In the genomic region with DNA sequence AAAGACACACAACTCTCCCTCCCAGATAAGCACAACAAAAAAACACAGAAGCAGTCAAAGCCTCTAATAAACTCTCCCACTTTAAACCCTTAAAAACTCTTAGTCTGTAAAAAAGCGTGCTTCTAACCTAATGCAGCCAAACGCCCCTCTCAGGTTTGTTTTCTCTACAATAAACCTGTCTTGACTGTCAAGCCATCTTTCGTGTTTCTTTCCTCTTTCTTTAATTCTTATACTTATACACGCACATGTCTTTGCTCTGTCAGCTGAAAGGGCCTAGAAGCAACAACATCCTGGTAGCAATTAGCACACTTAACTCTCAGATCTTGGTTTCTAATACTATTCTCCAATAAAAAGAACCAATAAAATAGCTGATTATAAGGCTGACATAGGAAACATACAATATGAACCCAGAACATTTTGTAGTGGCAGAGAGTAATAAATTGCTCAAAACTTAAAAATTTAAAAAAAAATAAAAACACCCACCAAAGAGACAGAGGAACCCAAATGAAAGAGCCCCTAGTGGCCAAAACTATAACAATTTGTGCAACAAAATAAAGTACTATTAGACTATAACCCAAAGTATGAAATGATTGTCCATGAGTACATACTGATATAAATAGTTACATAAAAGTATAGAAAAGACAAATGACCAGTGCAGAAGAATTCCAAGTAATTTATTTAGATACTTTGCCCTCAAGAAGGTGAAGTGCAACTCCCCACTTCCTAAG, we compare ENCODE assay signal across 1 cellular context.
A peak's percentile ranks its signal among the peaks of the same experiment; 100 is the strongest.
TF ChIP-seq lines count a peak whose summit lies in the region.

No MANE protein-coding gene starts in this region.

TF ChIP-seq in HEK293, 187 proteins besides CTCF, POLR2A, EP300 and RAD21 (continued from another document):
- TF ChIP-seq, protein P1, sequence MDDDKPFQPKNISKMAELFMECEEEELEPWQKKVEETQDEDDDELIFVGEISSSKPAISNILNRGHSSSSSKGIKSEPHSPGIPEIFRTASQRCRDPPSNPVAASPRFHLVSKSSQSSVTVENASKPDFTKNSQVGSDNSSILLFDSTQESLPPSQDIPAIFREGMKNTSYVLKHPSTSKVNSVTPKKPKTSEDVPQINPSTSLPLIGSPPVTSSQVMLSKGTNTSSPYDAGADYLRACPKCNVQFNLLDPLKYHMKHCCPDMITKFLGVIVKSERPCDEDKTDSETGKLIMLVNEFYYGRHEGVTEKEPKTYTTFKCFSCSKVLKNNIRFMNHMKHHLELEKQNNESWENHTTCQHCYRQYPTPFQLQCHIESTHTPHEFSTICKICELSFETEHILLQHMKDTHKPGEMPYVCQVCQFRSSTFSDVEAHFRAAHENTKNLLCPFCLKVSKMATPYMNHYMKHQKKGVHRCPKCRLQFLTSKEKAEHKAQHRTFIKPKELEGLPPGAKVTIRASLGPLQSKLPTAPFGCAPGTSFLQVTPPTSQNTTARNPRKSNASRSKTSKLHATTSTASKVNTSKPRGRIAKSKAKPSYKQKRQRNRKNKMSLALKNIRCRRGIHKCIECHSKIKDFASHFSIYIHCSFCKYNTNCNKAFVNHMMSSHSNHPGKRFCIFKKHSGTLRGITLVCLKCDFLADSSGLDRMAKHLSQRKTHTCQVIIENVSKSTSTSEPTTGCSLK (tag by site-specific recombination; IDR thresholded peaks at IDR 0.05): no peak
- peak; percentile 82 for TF ChIP-seq SETDB1 (IDR thresholded peaks at IDR 0.05; ENCODE audit: insufficient read length, low read length)
TF ChIP-seq in HEK293: peak in this region for 2.
